29 cellular contexts compared by ENCODE assay signal in the genomic region with DNA sequence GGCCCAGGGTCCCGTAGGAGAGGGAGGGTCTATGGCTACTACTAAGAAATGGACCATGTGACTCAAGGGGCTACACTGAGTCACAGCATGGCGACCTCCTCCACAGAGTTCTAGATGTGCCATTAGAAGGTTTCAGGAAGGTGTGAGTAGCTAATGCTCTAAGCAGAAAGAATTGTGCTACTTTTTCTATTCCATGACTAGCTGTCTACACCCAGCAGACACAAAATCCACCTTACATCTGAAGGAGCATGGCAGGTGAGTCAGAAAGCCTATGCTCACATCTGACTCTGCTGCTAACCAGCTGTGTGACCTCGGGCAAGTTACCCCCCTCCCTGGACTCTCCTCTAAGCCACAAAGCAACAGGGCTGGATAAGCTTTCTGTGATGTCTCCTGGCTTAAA. TPM values are rescaled to one million over a fixed set of nuclear protein-coding genes. Genes with fewer than 3 reads are reported as not detected.
DNase-seq lines count a peak whose midpoint lies in the region; ATAC-seq and TF ChIP-seq lines count a peak whose summit lies in the region.
"Had no signal": no experiment of that assay in that cellular context is flagged by ENCODE, and none has a peak within 500 bp of the region (broad histone marks: within the 10 kb centered on the region; RNA-seq: fewer than 3 reads in every experiment).

No MANE protein-coding gene starts in this region.

- TF ChIP-seq CTCF in suprapubic skin (IDR thresholded peaks at IDR 0.05) = no peak

- no peaks in the 10 kb centered on the region for H3K27me3 Mint-ChIP-seq in activated T-cell treated with anti-CD3 and anti-CD28 coated beads, Interleukin-2, amount 50 U/mL, for 24 hours
- H3K27me3 Mint-ChIP-seq in immature natural killer cell (ENCODE audit: low read depth in 3 of 3) = peaks cover 0 to 7% (median 2%) of the 10 kb centered on the region in 3 donors
- H3K27me3 Mint-ChIP-seq: CD8-positive, alpha-beta memory T cell had no signal

- no peaks in the 10 kb centered on the region for H3K9me3 Mint-ChIP-seq in activated T-cell treated with anti-CD3 and anti-CD28 coated beads, Interleukin-2, amount 50 U/mL, for 24 hours
- no peaks in the 10 kb centered on the region for H3K9me3 Mint-ChIP-seq in activated naive CD4-positive, alpha-beta T cell treated with anti-CD3 and anti-CD28 coated beads, Interleukin-2, amount 50 U/mL, for 72 hours
- H3K9me3 Mint-ChIP-seq in immature natural killer cell = no peaks in the 10 kb centered on the region
- H3K9me3 Mint-ChIP-seq: CD8-positive, alpha-beta memory T cell; GM23338; nephron had no signal

- H3K9me3 ChIP-seq in suprapubic skin = no peaks in the 10 kb centered on the region
- H3K9me3 ChIP-seq: Peyer's patch, tibial artery, vagina had no signal

- H3K27ac Mint-ChIP-seq in activated T-cell treated with anti-CD3 and anti-CD28 coated beads, Interleukin-2, amount 50 U/mL, for 24 hours = peak overlapping the region; percentile 30
- no peak overlapping the region for H3K27ac Mint-ChIP-seq in activated naive CD4-positive, alpha-beta T cell treated with anti-CD3 and anti-CD28 coated beads, Interleukin-2, amount 50 U/mL, for 72 hours
- no peak overlapping the region for H3K27ac Mint-ChIP-seq in immature natural killer cell
- H3K27ac Mint-ChIP-seq: GM23338, nephron had no signal

- no peaks in the 10 kb centered on the region for H3K27me3 ChIP-seq in suprapubic skin
- H3K27me3 ChIP-seq: Peyer's patch, tibial artery, vagina had no signal

- TF ChIP-seq POLR2A in suprapubic skin (IDR thresholded peaks at IDR 0.05) = no peak

- 66% methylated on average over 3 of the region's 3 CpGs for WGBS in suprapubic skin

- peaks cover 22% of the 10 kb centered on the region for H3K4me1 Mint-ChIP-seq in activated T-cell treated with anti-CD3 and anti-CD28 coated beads, Interleukin-2, amount 50 U/mL, for 24 hours (ENCODE audit: low read depth)
- H3K4me1 Mint-ChIP-seq in immature natural killer cell = no peaks in the 10 kb centered on the region
- H3K4me1 Mint-ChIP-seq: GM23338, nephron had no signal

- no peak for DNase-seq in activated T-cell treated with anti-CD3 and anti-CD28 coated beads, Interleukin-2, amount 50 U/mL, for 24 hours
- DNase-seq in activated T-cell treated with anti-CD3 and anti-CD28 coated beads, Interleukin-2, amount 50 U/mL, for 1 hour = no peak
- DNase-seq in M059J (ENCODE audit: low read depth) = peak; percentile 7
- DNase-seq in activated naive CD4-positive, alpha-beta T cell treated with anti-CD3 and anti-CD28 coated beads, Interleukin-2, amount 50 U/mL, for 72 hours (ENCODE audit: low spot score in 2 of 2) = no peak
- DNase-seq in islet precursor cell = peak; percentile 68
- DNase-seq in immature natural killer cell = no peak
- no peak for DNase-seq in suprapubic skin (ENCODE audit: low spot score in 2 of 2)
- DNase-seq: ACHN; activated CD4-positive, alpha-beta T cell treated with anti-CD3 and anti-CD28 coated beads for 4 hours; activated effector memory CD4-positive, alpha-beta T cell treated with anti-CD3 and anti-CD28 coated beads, Interleukin-2, amount 50 U/mL, for 16 hours; amygdala; CD8-positive, alpha-beta memory T cell; hippocampal formation; Kasumi-1; left colon; NCI-H1417 treated with DMSO at 0.1 percent for 48 hours; NCI-H2107; Peyer's patch; SHP77 treated with DMSO at 0.1 percent for 48 hours; tibial artery had no signal

- H3K4me3 Mint-ChIP-seq in activated T-cell treated with anti-CD3 and anti-CD28 coated beads, Interleukin-2, amount 50 U/mL, for 24 hours = no peak overlapping the region
- H3K4me3 Mint-ChIP-seq in immature natural killer cell = no peak overlapping the region
- H3K4me3 Mint-ChIP-seq: CD8-positive, alpha-beta memory T cell; GM23338; nephron had no signal

- H3K4me3 ChIP-seq in suprapubic skin = no peak overlapping the region
- H3K4me3 ChIP-seq: GM23338, Peyer's patch, tibial artery, vagina had no signal

- peak; percentile 76 to 82 for ATAC-seq in activated naive CD4-positive, alpha-beta T cell treated with anti-CD3 and anti-CD28 coated beads, Interleukin-2, amount 50 U/mL, for 72 hours
- ATAC-seq in GM18519 (IDR thresholded peaks at IDR 0.05; ENCODE audit: low FRiP score, unreplicated experiment) = no peak
- ATAC-seq: GM23338, left colon had no signal

- peaks cover 59% of the 10 kb centered on the region for H3K36me3 Mint-ChIP-seq in activated T-cell treated with anti-CD3 and anti-CD28 coated beads, Interleukin-2, amount 50 U/mL, for 24 hours (ENCODE audit: low read depth)
- peaks cover 0 to 7% of the 10 kb centered on the region in 2 donors for H3K36me3 Mint-ChIP-seq in activated naive CD4-positive, alpha-beta T cell treated with anti-CD3 and anti-CD28 coated beads, Interleukin-2, amount 50 U/mL, for 72 hours
- peaks cover 0 to 3% (median 0%) of the 10 kb centered on the region in 3 donors for H3K36me3 Mint-ChIP-seq in immature natural killer cell

- no peaks in the 10 kb centered on the region for H3K4me1 ChIP-seq in suprapubic skin
- H3K4me1 ChIP-seq: Peyer's patch, tibial artery, vagina had no signal

- no peak for TF ChIP-seq EP300 in suprapubic skin (IDR thresholded peaks at IDR 0.05)

- H3K36me3 ChIP-seq in suprapubic skin = no peaks in the 10 kb centered on the region
- H3K36me3 ChIP-seq: Peyer's patch, tibial artery, vagina had no signal

- no peak overlapping the region for H3K27ac ChIP-seq in suprapubic skin
- H3K27ac ChIP-seq: Peyer's patch, tibial artery, vagina had no signal

RNA-seq across cellular contexts. Expression of a gene that starts 14.4 kb away (rescaled TPM):
- total RNA-seq in M059J (2014; rRNA removed; shearing (Covaris generic)) = not detected in 2 replicates
- not detected for total RNA-seq in activated naive CD4-positive, alpha-beta T cell treated with anti-CD3 and anti-CD28 coated beads, Interleukin-2, amount 50 U/mL, for 72 hours
- polyA plus RNA-seq in immature natural killer cell = under 1 TPM in 1 of 3 donors, not detected in 2; 0.72 TPM
- total RNA-seq in suprapubic skin = not detected
- total RNA-seq: endothelial cell of umbilical vein; GM23338; left colon; lung microvascular endothelial cell; osteocyte; Peyer's patch; T-helper 2 cell treated with Interferon-gamma antibody and Interleukin-4, amounts not matched to agents 100 ng/mL and 5 ng/mL, for 36 hours; vagina had no signal
- polyA plus RNA-seq: BJ, endothelial cell of umbilical vein, GM23338 had no signal

RNA-seq across cellular contexts. Expression of a gene that starts 51.6 kb away (rescaled TPM):
- total RNA-seq in M059J (2014; rRNA removed; shearing (Covaris generic)) = not detected in 2 replicates
- 1 to 10 TPM; 1.8 to 3.5 TPM for total RNA-seq in activated naive CD4-positive, alpha-beta T cell treated with anti-CD3 and anti-CD28 coated beads, Interleukin-2, amount 50 U/mL, for 72 hours
- 1 to 10 TPM; 2.0 to 3.1 (median 2.1) TPM for polyA plus RNA-seq in immature natural killer cell
- under 1 TPM in 3 of 4 donors, not detected in 1; 0.21 to 0.89 (median 0.23) TPM for total RNA-seq in suprapubic skin
- total RNA-seq: endothelial cell of umbilical vein, osteocyte had no signal
- polyA plus RNA-seq: BJ, endothelial cell of umbilical vein had no signal

Comparison
In these comparisons a context has a peak if more than half of its experiments do, and no peak if none do; other contexts are left out.
1. DNase-seq: peak in M059J (single experiment) and islet precursor cell (single experiment); none in activated T-cell treated with anti-CD3 and anti-CD28 coated beads, Interleukin-2, amount 50 U/mL, for 24 hours (single experiment), activated T-cell treated with anti-CD3 and anti-CD28 coated beads, Interleukin-2, amount 50 U/mL, for 1 hour (single experiment), activated naive CD4-positive, alpha-beta T cell treated with anti-CD3 and anti-CD28 coated beads, Interleukin-2, amount 50 U/mL, for 72 hours (0 of 2), immature natural killer cell (0 of 3) and suprapubic skin (0 of 2).